Comparison of ENCODE assay signal across 8 cellular contexts in genomic region chr1:28642056-28642846, GRCh38. TPM values are rescaled to one million over a fixed set of nuclear protein-coding genes. Genes with fewer than 3 reads are reported as not detected.
A peak's percentile ranks its signal among the peaks of the same experiment; 100 is the strongest.
DNase-seq lines count a peak whose midpoint lies in the region; ATAC-seq and TF ChIP-seq lines count a peak whose summit lies in the region.

No MANE protein-coding gene starts in this region.

- peak overlapping the region; percentile 81 to 83 for H3K27ac ChIP-seq in prostate gland

- peak overlapping the region; percentile 98 for H3K27ac Mint-ChIP-seq in activated CD4-positive, alpha-beta T cell treated with anti-CD3 and anti-CD28 coated beads, Interleukin-2, amount 10 ng/mL, durations not matched to agents 7 days and 5 days
- peak overlapping the region; percentile 97 for H3K27ac Mint-ChIP-seq in activated B cell treated with CpG ODN at 0.5 μM for 24 hours

- intact Hi-C loops in activated B cell treated with CpG ODN at 0.5 μM for 24 hours (cut with micrococcal nuclease): loop anchor here (1.0 to 5.0 kb wide), 7 partner anchors 123 to 541 kb away; no protein-coding TSS in a partner anchor
- intact Hi-C loops in prostate gland (cut with DNase I): loop anchor here (2.0 to 10.0 kb wide), 2 partner anchors 57 to 95 kb away; partner anchors contain the start of gene YTHDF2

- H3K36me3 ChIP-seq in prostate gland: no peaks in the 10 kb centered on the region

- TF ChIP-seq POLR2A in prostate gland (IDR thresholded peaks at IDR 0.05): no peak

- WGBS in prostate gland: under 1% methylated on average over 26 of the region's 26 CpGs

- H3K9me3 ChIP-seq in prostate gland: no peaks in the 10 kb centered on the region

- POLR2A ChIA-PET in activated CD4-positive, alpha-beta T cell treated with anti-CD3 and anti-CD28 coated beads, Interleukin-2, amount 10 ng/mL, durations not matched to agents 7 days and 5 days (lab: Charles Lee): interaction anchor here (0.6 to 1.0 kb wide), 8 partner anchors 26 to 480 kb away, joined by 3 to 13 read pairs (median 4); partner anchors contain the start of genes EPB41, GMEB1 and YTHDF2
- POLR2A ChIA-PET in activated B cell treated with CpG ODN at 0.5 μM for 24 hours (lab: Charles Lee): interaction anchor here (0.8 to 5.6 kb wide), 25 partner anchors 13 to 540 kb away, joined by 3 to 154 read pairs (median 6); partner anchors contain the start of genes GMEB1, MED18, RCC1 and SRSF4

- no peaks in the 10 kb centered on the region for H3K9me3 Mint-ChIP-seq in activated CD4-positive, alpha-beta T cell treated with anti-CD3 and anti-CD28 coated beads, Interleukin-2, amount 10 ng/mL, durations not matched to agents 7 days and 5 days
- H3K9me3 Mint-ChIP-seq in activated B cell treated with CpG ODN at 0.5 μM for 24 hours: no peaks in the 10 kb centered on the region

- H3K36me3 Mint-ChIP-seq in activated CD4-positive, alpha-beta T cell treated with anti-CD3 and anti-CD28 coated beads, Interleukin-2, amount 10 ng/mL, durations not matched to agents 7 days and 5 days (ENCODE audit: low read depth): peaks cover 8% of the 10 kb centered on the region
- H3K36me3 Mint-ChIP-seq in activated B cell treated with CpG ODN at 0.5 μM for 24 hours (ENCODE audit: low read depth): peaks cover 12% of the 10 kb centered on the region

- CTCF ChIA-PET in activated CD4-positive, alpha-beta T cell treated with anti-CD3 and anti-CD28 coated beads, Interleukin-2, amount 10 ng/mL, durations not matched to agents 7 days and 5 days (lab: Charles Lee): interaction anchor here (0.6 to 4.1 kb wide), 4 partner anchors 9 to 94 kb away, joined by 3 to 24 read pairs (median 4); partner anchors contain the start of gene YTHDF2
- CTCF ChIA-PET in activated B cell treated with CpG ODN at 0.5 μM for 24 hours (lab: Charles Lee): interaction anchor here (0.5 to 2.3 kb wide), 9 partner anchors 26 to 390 kb away, joined by 3 to 19 read pairs (median 3); partner anchors contain the start of genes GMEB1 and YTHDF2

- peak; percentile 22 for ATAC-seq in HG03135 (IDR thresholded peaks at IDR 0.05; ENCODE audit: unreplicated experiment)
- peak; percentile 3 for ATAC-seq in activated B cell treated with CpG ODN at 0.5 μM for 24 hours (ENCODE audit: low read depth)
- ATAC-seq in GM18870 (IDR thresholded peaks at IDR 0.05; ENCODE audit: unreplicated experiment): no peak

- H3K27me3 Mint-ChIP-seq in activated CD4-positive, alpha-beta T cell treated with anti-CD3 and anti-CD28 coated beads, Interleukin-2, amount 10 ng/mL, durations not matched to agents 7 days and 5 days: no peaks in the 10 kb centered on the region
- H3K27me3 Mint-ChIP-seq in activated B cell treated with CpG ODN at 0.5 μM for 24 hours: no peaks in the 10 kb centered on the region

- H3K27me3 ChIP-seq in prostate gland (replicated peaks; ENCODE audit: insufficient read depth): no peaks in the 10 kb centered on the region

- DNase-seq in activated CD4-positive, alpha-beta T cell treated with anti-CD3 and anti-CD28 coated beads, Interleukin-2, amount 10 ng/mL, durations not matched to agents 7 days and 5 days: no peak
- no peak for DNase-seq in activated CD4-positive, alpha-beta T cell treated with anti-CD3 and anti-CD28 coated beads, Interleukin-2, amount 50 U/mL, for 48 hours
- DNase-seq in activated B cell treated with CpG ODN at 0.5 μM for 24 hours (no peak), germinal center (ENCODE audit: low spot score) (peak; percentile 32), prostate gland (ENCODE audit: low spot score) (no peak), NCI-H2107 (lab: John Stamatoyannopoulos, UW) (no peak)

- H3K4me1 ChIP-seq in prostate gland (replicated peaks): no peaks in the 10 kb centered on the region

- peaks cover 38% of the 10 kb centered on the region for H3K4me1 Mint-ChIP-seq in activated CD4-positive, alpha-beta T cell treated with anti-CD3 and anti-CD28 coated beads, Interleukin-2, amount 10 ng/mL, durations not matched to agents 7 days and 5 days
- H3K4me1 Mint-ChIP-seq in activated B cell treated with CpG ODN at 0.5 μM for 24 hours: peaks cover 42% of the 10 kb centered on the region

- H3K4me3 ChIP-seq in prostate gland: peak overlapping the region; percentile 55 to 67

- peak overlapping the region; percentile 93 for H3K4me3 Mint-ChIP-seq in activated CD4-positive, alpha-beta T cell treated with anti-CD3 and anti-CD28 coated beads, Interleukin-2, amount 10 ng/mL, durations not matched to agents 7 days and 5 days
- H3K4me3 Mint-ChIP-seq in activated B cell treated with CpG ODN at 0.5 μM for 24 hours: peak overlapping the region; percentile 96

- TF ChIP-seq CTCF in activated B cell treated with CpG ODN at 0.5 μM for 24 hours (IDR thresholded peaks at IDR 0.05) (no peak), prostate gland (IDR thresholded peaks at IDR 0.05) (no peak)

RNA-seq across cellular contexts. Expression of gene TAF12, which starts 0.6 kb away (rescaled TPM):
- total RNA-seq in activated CD4-positive, alpha-beta T cell treated with anti-CD3 and anti-CD28 coated beads, Interleukin-2, amount 10 ng/mL, durations not matched to agents 7 days and 5 days: 10 to 100 TPM; 31.0 to 40.4 TPM
- total RNA-seq in activated B cell treated with CpG ODN at 0.5 μM for 24 hours (17.1 and 18.5 TPM in 2 replicates), prostate gland (10 to 100 TPM; 11.7 to 16.1 TPM)

RNA-seq across cellular contexts. Expression of gene RNU11, which starts 6.1 kb away (rescaled TPM):
- not detected for total RNA-seq in activated CD4-positive, alpha-beta T cell treated with anti-CD3 and anti-CD28 coated beads, Interleukin-2, amount 10 ng/mL, durations not matched to agents 7 days and 5 days
- total RNA-seq in activated B cell treated with CpG ODN at 0.5 μM for 24 hours (not detected in 2 replicates), prostate gland (not detected)

RNA-seq across cellular contexts. Expression of gene GMEB1, which starts 26.3 kb away (rescaled TPM):
- total RNA-seq in activated CD4-positive, alpha-beta T cell treated with anti-CD3 and anti-CD28 coated beads, Interleukin-2, amount 10 ng/mL, durations not matched to agents 7 days and 5 days: 10 to 100 TPM; 26.8 to 27.2 TPM
- total RNA-seq in activated B cell treated with CpG ODN at 0.5 μM for 24 hours: 26.8 and 27.4 TPM in 2 replicates
- 10 to 100 TPM in 1 of 2 donors, 1 to 10 TPM in 1; 7.9 to 13.2 TPM for total RNA-seq in prostate gland

RNA-seq across cellular contexts. Expression of gene RAB42, which starts 50.2 kb away (rescaled TPM):
- not detected for total RNA-seq in activated CD4-positive, alpha-beta T cell treated with anti-CD3 and anti-CD28 coated beads, Interleukin-2, amount 10 ng/mL, durations not matched to agents 7 days and 5 days
- total RNA-seq in activated B cell treated with CpG ODN at 0.5 μM for 24 hours: 0.20 and 0.29 TPM in 2 replicates
- 1 to 10 TPM in 1 of 2 donors, under 1 TPM in 1; 0.34 to 1.9 TPM for total RNA-seq in prostate gland
